ENCODE assay signal across 23 cellular contexts in genomic region chr14:41597647-41598046, GRCh38. TPM values are rescaled to one million over a fixed set of nuclear protein-coding genes. Genes with fewer than 3 reads are reported as not detected.
A peak's percentile ranks its signal among the peaks of the same experiment; 100 is the strongest.
DNase-seq lines count a peak whose midpoint lies in the region; ATAC-seq and TF ChIP-seq lines count a peak whose summit lies in the region.
"Had no signal": no experiment of that assay in that cellular context is flagged by ENCODE, and none has a peak within 500 bp of the region (broad histone marks: within the 10 kb centered on the region; RNA-seq: fewer than 3 reads in every experiment).

No MANE protein-coding gene starts in this region.

- TF ChIP-seq CTCF in left ventricle myocardium inferior (IDR thresholded peaks at IDR 0.05; ENCODE audit: borderline replicate concordance): no peak
- TF ChIP-seq CTCF in chondrocyte (IDR thresholded peaks at IDR 0.05): no peak
- TF ChIP-seq CTCF in liver (IDR thresholded peaks at IDR 0.05; ENCODE audit: low read depth, low read length, missing input control): no peak
- no peak for TF ChIP-seq CTCF in type B pancreatic cell (conservative IDR thresholded peaks at IDR 0.05)
- TF ChIP-seq CTCF in mesothelial cell of epicardium (IDR thresholded peaks at IDR 0.05; ENCODE audit: unreplicated experiment): no peak

- H3K27ac Mint-ChIP-seq in chondrocyte (ENCODE audit: unreplicated experiment) (no peak overlapping the region), type B pancreatic cell (peak overlapping the region; percentile 68), mesothelial cell of epicardium (no peak overlapping the region)
- H3K27ac Mint-ChIP-seq in activated T-helper 1 cell treated with anti-CD3 and anti-CD28 coated beads, Interleukin-12 subunit alpha, Interleukin-12 subunit beta, Interleukin-2, Interleukin-4 antibody, amounts not matched to agents 30 ng/mL and 10 ng/mL and 1 ng/mL, durations not matched to agents 14 hours and 24 hours and 36 hours: no peak overlapping the region
- H3K27ac Mint-ChIP-seq: CD14-positive monocyte, HFFc6 had no signal

- H3K27ac ChIP-seq in left ventricle myocardium inferior (replicated peaks): no peak overlapping the region
- H3K27ac ChIP-seq in liver (ENCODE audit: low read depth in 1 of 2, low read length in 2 of 2): no peak overlapping the region
- H3K27ac ChIP-seq: RWPE1, SJSA1 had no signal

- H3K4me1 ChIP-seq in left ventricle myocardium inferior (no peaks in the 10 kb centered on the region), liver (ENCODE audit: control insufficient read depth in 4 of 4, insufficient read depth in 4 of 4, low read length in 3 of 4) (no peaks in the 10 kb centered on the region)
- H3K4me1 ChIP-seq: SJSA1 had no signal

- H3K36me3 Mint-ChIP-seq in chondrocyte (ENCODE audit: low read depth): no peaks in the 10 kb centered on the region
- peaks cover 3% of the 10 kb centered on the region for H3K36me3 Mint-ChIP-seq in type B pancreatic cell
- H3K36me3 Mint-ChIP-seq in mesothelial cell of epicardium: peaks cover 9% of the 10 kb centered on the region
- no peaks in the 10 kb centered on the region for H3K36me3 Mint-ChIP-seq in activated T-helper 1 cell treated with anti-CD3 and anti-CD28 coated beads, Interleukin-12 subunit alpha, Interleukin-12 subunit beta, Interleukin-2, Interleukin-4 antibody, amounts not matched to agents 30 ng/mL and 10 ng/mL and 1 ng/mL, durations not matched to agents 14 hours and 24 hours and 36 hours (ENCODE audit: low read depth)
- H3K36me3 Mint-ChIP-seq: CD14-positive monocyte had no signal

- no peak overlapping the region for H3K4me3 Mint-ChIP-seq in chondrocyte (ENCODE audit: unreplicated experiment)
- H3K4me3 Mint-ChIP-seq in type B pancreatic cell: peak overlapping the region; percentile 58
- no peak overlapping the region for H3K4me3 Mint-ChIP-seq in mesothelial cell of epicardium
- no peak overlapping the region for H3K4me3 Mint-ChIP-seq in activated T-helper 1 cell treated with anti-CD3 and anti-CD28 coated beads, Interleukin-12 subunit alpha, Interleukin-12 subunit beta, Interleukin-2, Interleukin-4 antibody, amounts not matched to agents 30 ng/mL and 10 ng/mL and 1 ng/mL, durations not matched to agents 14 hours and 24 hours and 36 hours
- H3K4me3 Mint-ChIP-seq: CD14-positive monocyte, HFFc6 had no signal

- peak; percentile 21 for DNase-seq in Right ventricle myocardium superior
- no peak for DNase-seq in left ventricle myocardium inferior
- peak; percentile 59 for DNase-seq in chondrocyte (ENCODE audit: low spot score)
- no peak for DNase-seq in type B pancreatic cell (ENCODE audit: extremely low spot score, unreplicated experiment)
- DNase-seq in mesothelial cell of epicardium (ENCODE audit: low spot score in 2 of 2, unreplicated experiment in 2 of 2): no peak
- no peak for DNase-seq in activated T-helper 1 cell treated with anti-CD3 and anti-CD28 coated beads, Interleukin-12 subunit alpha, Interleukin-12 subunit beta, Interleukin-2, Interleukin-4 antibody, amounts not matched to agents 30 ng/mL and 10 ng/mL and 1 ng/mL, durations not matched to agents 14 hours and 24 hours and 36 hours (ENCODE audit: low spot score)
- DNase-seq: COR-L47, DMS53, GOT3, HFFc6, NCI-H1436 treated with DMSO at 0.1 percent for 48 hours, NCI-H2081 treated with DMSO at 0.1 percent for 48 hours, NCI-H226, NCI-H526 treated with DMSO at 0.1 percent for 48 hours, OCI-M1 had no signal

- H3K27me3 Mint-ChIP-seq in chondrocyte (ENCODE audit: low read depth): peaks cover 13% of the 10 kb centered on the region
- H3K27me3 Mint-ChIP-seq in type B pancreatic cell: peaks cover 8% of the 10 kb centered on the region
- H3K27me3 Mint-ChIP-seq in mesothelial cell of epicardium (ENCODE audit: low read depth): no peaks in the 10 kb centered on the region
- peaks cover 4% of the 10 kb centered on the region for H3K27me3 Mint-ChIP-seq in activated T-helper 1 cell treated with anti-CD3 and anti-CD28 coated beads, Interleukin-12 subunit alpha, Interleukin-12 subunit beta, Interleukin-2, Interleukin-4 antibody, amounts not matched to agents 30 ng/mL and 10 ng/mL and 1 ng/mL, durations not matched to agents 14 hours and 24 hours and 36 hours (ENCODE audit: insufficient read depth)

- intact Hi-C loops in Right ventricle myocardium superior (cut with DNase I) (no loop called here), left ventricle myocardium inferior (cut with micrococcal nuclease) (no loop called here)
- intact Hi-C loops in activated T-helper 1 cell treated with anti-CD3 and anti-CD28 coated beads, Interleukin-12 subunit alpha, Interleukin-12 subunit beta, Interleukin-2, Interleukin-4 antibody, amounts not matched to agents 30 ng/mL and 10 ng/mL and 1 ng/mL, durations not matched to agents 14 hours and 24 hours and 36 hours (cut with micrococcal nuclease): no loop called here

- H3K9me3 ChIP-seq in left ventricle myocardium inferior (replicated peaks): no peaks in the 10 kb centered on the region
- H3K9me3 ChIP-seq in liver (ENCODE audit: control insufficient read depth in 4 of 4, low read length in 3 of 4): no peaks in the 10 kb centered on the region
- H3K9me3 ChIP-seq: SJSA1 had no signal

- H3K4me1 Mint-ChIP-seq in chondrocyte (ENCODE audit: low read depth): no peaks in the 10 kb centered on the region
- H3K4me1 Mint-ChIP-seq in type B pancreatic cell (ENCODE audit: unreplicated experiment): peaks cover 4% of the 10 kb centered on the region
- H3K4me1 Mint-ChIP-seq in mesothelial cell of epicardium: peaks cover 21% of the 10 kb centered on the region
- H3K4me1 Mint-ChIP-seq in activated T-helper 1 cell treated with anti-CD3 and anti-CD28 coated beads, Interleukin-12 subunit alpha, Interleukin-12 subunit beta, Interleukin-2, Interleukin-4 antibody, amounts not matched to agents 30 ng/mL and 10 ng/mL and 1 ng/mL, durations not matched to agents 14 hours and 24 hours and 36 hours (ENCODE audit: low read depth): no peaks in the 10 kb centered on the region
- H3K4me1 Mint-ChIP-seq: CD14-positive monocyte had no signal

- H3K36me3 ChIP-seq in left ventricle myocardium inferior (no peaks in the 10 kb centered on the region), liver (ENCODE audit: control insufficient read depth in 4 of 4, insufficient read depth in 3 of 4, low read depth in 1 of 4, low read length in 3 of 4) (no peaks in the 10 kb centered on the region)
- H3K36me3 ChIP-seq: SJSA1 had no signal

- H3K4me3 ChIP-seq in left ventricle myocardium inferior: no peak overlapping the region
- H3K4me3 ChIP-seq in liver (ENCODE audit: low read depth in 1 of 3, low read length in 3 of 3): no peak overlapping the region
- H3K4me3 ChIP-seq: GM12878, SJSA1 had no signal

- H3K9me3 Mint-ChIP-seq in chondrocyte (ENCODE audit: low read depth) (no peaks in the 10 kb centered on the region), type B pancreatic cell (peaks cover 4% of the 10 kb centered on the region), mesothelial cell of epicardium (peaks cover 9% of the 10 kb centered on the region)
- H3K9me3 Mint-ChIP-seq in activated T-helper 1 cell treated with anti-CD3 and anti-CD28 coated beads, Interleukin-12 subunit alpha, Interleukin-12 subunit beta, Interleukin-2, Interleukin-4 antibody, amounts not matched to agents 30 ng/mL and 10 ng/mL and 1 ng/mL, durations not matched to agents 14 hours and 24 hours and 36 hours: no peaks in the 10 kb centered on the region
- H3K9me3 Mint-ChIP-seq: HFFc6 had no signal

- TF ChIP-seq RAD21 in liver (IDR thresholded peaks at IDR 0.05): no peak

- peaks cover 19% of the 10 kb centered on the region for H3K27me3 ChIP-seq in left ventricle myocardium inferior (ENCODE audit: low read depth)
- H3K27me3 ChIP-seq in liver (ENCODE audit: control insufficient read depth in 4 of 4, insufficient read depth in 4 of 4, low read length in 3 of 4): peaks cover 0 to 1% (median 0%) of the 10 kb centered on the region in 4 donors
- H3K27me3 ChIP-seq: SJSA1 had no signal

- H3K9ac ChIP-seq in liver (ENCODE audit: low read depth in 1 of 2, low read length in 2 of 2): no peak overlapping the region

- ATAC-seq in Right ventricle myocardium superior (ENCODE audit: poor library complexity): no peak
- no peak for ATAC-seq in GM19328 (IDR thresholded peaks at IDR 0.05; ENCODE audit: unreplicated experiment)
- ATAC-seq: GM12878 had no signal

- WGBS in liver: 86% methylated on average over 25 of the region's 25 CpGs

TF ChIP-seq in liver, 16 proteins besides CTCF, POLR2A, EP300 and RAD21:
- TF ChIP-seq EGR1 (IDR thresholded peaks at IDR 0.05; ENCODE audit: low read depth in 2 of 2) (no peak), NR2F2 (IDR thresholded peaks at IDR 0.05) (no peak), ATF3 (IDR thresholded peaks at IDR 0.05) (no peak), RXRA (IDR thresholded peaks at IDR 0.05) (no peak), GABPA (IDR thresholded peaks at IDR 0.05 in 1 of 2, conservative IDR thresholded peaks at IDR 0.05 in 1 of 2) (peak in 1 of 2 donors; percentile 8), JUND (IDR thresholded peaks at IDR 0.05) (no peak), YY1 (IDR thresholded peaks at IDR 0.05) (peak; percentile 94), MAX (IDR thresholded peaks at IDR 0.05) (no peak)
TF ChIP-seq in liver: peak in this region for 2.

RNA-seq across cellular contexts. Expression of gene LRFN5, which starts 9.0 kb away (rescaled TPM):
- total RNA-seq in Right ventricle myocardium superior (1.2 TPM), left ventricle myocardium inferior (0.30 TPM), chondrocyte (0.10 TPM in 1 of 3 replicates, not detected in the others), liver (under 1 TPM; 0.08 to 0.23 TPM), type B pancreatic cell (ENCODE audit: low replicate concordance) (1.3 and 4.6 TPM in 2 replicates), mesothelial cell of epicardium (13.8 to 23.1 TPM (median 16.3 TPM) in 3 replicates)
- polyA plus RNA-seq in liver: under 1 TPM in 1 of 2 donors, not detected in 1; 0.07 TPM
- not detected in 2 replicates for total RNA-seq in activated T-helper 1 cell treated with anti-CD3 and anti-CD28 coated beads, Interleukin-12 subunit alpha, Interleukin-12 subunit beta, Interleukin-2, Interleukin-4 antibody, amounts not matched to agents 30 ng/mL and 10 ng/mL and 1 ng/mL, durations not matched to agents 14 hours and 24 hours and 36 hours
- total RNA-seq: G401, HFFc6, LHCN-M2, SJSA1 had no signal
- polyA plus RNA-seq: CD14-positive monocyte had no signal

Comparison
In these comparisons a context has a peak if more than half of its experiments do, and no peak if none do; other contexts are left out.
1. DNase-seq: peak in Right ventricle myocardium superior (single experiment) and chondrocyte (single experiment); none in left ventricle myocardium inferior (single experiment), type B pancreatic cell (single experiment), mesothelial cell of epicardium (0 of 2) and activated T-helper 1 cell treated with anti-CD3 and anti-CD28 coated beads, Interleukin-12 subunit alpha, Interleukin-12 subunit beta, Interleukin-2, Interleukin-4 antibody, amounts not matched to agents 30 ng/mL and 10 ng/mL and 1 ng/mL, durations not matched to agents 14 hours and 24 hours and 36 hours (single experiment).